ENCODE assay signal across 10 cellular contexts in the genomic region with DNA sequence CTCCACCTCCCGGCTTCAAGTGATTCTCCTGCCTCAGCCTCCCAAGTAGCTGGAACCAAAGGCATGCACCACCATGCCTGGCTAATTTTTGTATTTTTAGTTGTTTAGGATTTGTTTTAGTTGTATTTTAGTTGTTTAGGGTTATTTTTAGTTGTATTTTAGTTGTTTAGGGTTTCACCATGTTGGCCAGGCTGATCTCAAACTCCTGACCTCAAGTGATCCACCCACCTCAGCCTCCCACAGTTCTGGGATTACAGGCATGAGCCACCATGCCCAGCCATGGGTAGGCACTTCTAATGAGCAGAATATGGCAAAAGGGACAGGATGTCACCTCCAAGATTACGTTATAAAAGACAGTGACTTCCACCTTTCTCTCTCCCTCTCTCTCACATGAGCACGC. TPM values are rescaled to one million over a fixed set of nuclear protein-coding genes. Genes with fewer than 3 reads are reported as not detected.
DNase-seq lines count a peak whose midpoint lies in the region; ATAC-seq, FAIRE-seq and TF ChIP-seq lines count a peak whose summit lies in the region.
"Not testable (repeated sequence)": the region's sequence is repeated elsewhere in the genome, so short reads cannot be mapped to it uniquely, and the experiment has no call there.
"Had no signal": no experiment of that assay in that cellular context is flagged by ENCODE, and none has a peak within 500 bp of the region (broad histone marks: within the 10 kb centered on the region; RNA-seq: fewer than 3 reads in every experiment).

No MANE protein-coding gene starts in this region.

- not testable (repeated sequence) for BruUV-seq in Caco-2 (replicated peaks; lab: Mats Ljungman, UMichigan); PC-3 (replicated peaks; lab: Mats Ljungman, UMichigan); K562 (replicated peaks; lab: Mats Ljungman, UMichigan)

- not testable (repeated sequence) for TF ChIP-seq EP300 in K562 (IDR thresholded peaks at IDR 0.05; ENCODE audit: low read length)

- H3K36me3 Mint-ChIP-seq in Caco-2 (ENCODE audit: insufficient read depth, unreplicated experiment): peaks cover 13% of the 10 kb centered on the region
- not testable (repeated sequence) for H3K36me3 Mint-ChIP-seq in mesothelial cell of epicardium; progenitor cell of endocrine pancreas (ENCODE audit: insufficient read depth)

- peak overlapping the region; percentile 60 for H3K27ac ChIP-seq in PC-3 (ENCODE audit: low read length)
- H3K27ac ChIP-seq in SK-N-MC: peak overlapping the region; percentile 9; the same call in 1 of the 2 replicates
- H3K27ac ChIP-seq in K562 (ENCODE audit: extremely low read depth, low read depth, low read length): not testable (repeated sequence)
- H3K27ac ChIP-seq in epithelial cell of prostate: peak overlapping the region; percentile 44

- H3K4me3 Mint-ChIP-seq in Caco-2 (ENCODE audit: unreplicated experiment); mesothelial cell of epicardium; progenitor cell of endocrine pancreas (ENCODE audit: low read depth): not testable (repeated sequence)

- H3K4me2 ChIP-seq in PC-3 (ENCODE audit: low read length); K562 (ENCODE audit: insufficient read depth, low read length): not testable (repeated sequence)

- not testable (repeated sequence) for H3K4me3 ChIP-seq in Caco-2 (ENCODE audit: low read depth, low read length); PC-3 (ENCODE audit: low read length); SK-N-MC; K562

- not testable (repeated sequence) for H3K9ac ChIP-seq in PC-3 (ENCODE audit: low read length); SK-N-MC (ENCODE audit: insufficient read length)
- H3K9ac ChIP-seq in K562 (ENCODE audit: insufficient read depth in 1 of 2, low read depth in 2 of 2, low read length in 2 of 2): peak overlapping the region in 1 of 2 experiments; percentile 15; a peak in 1 of 4 replicates

- peaks cover 76% of the 10 kb centered on the region for H3K4me1 Mint-ChIP-seq in Caco-2 (ENCODE audit: low read depth, unreplicated experiment)
- H3K4me1 Mint-ChIP-seq in mesothelial cell of epicardium: peaks cover 33% of the 10 kb centered on the region
- peaks cover 29% of the 10 kb centered on the region for H3K4me1 Mint-ChIP-seq in progenitor cell of endocrine pancreas (ENCODE audit: low read depth)

- in situ Hi-C loops in K562 (cut with MboI): not testable (repeated sequence)

- H3K27me3 Mint-ChIP-seq in Caco-2 (ENCODE audit: insufficient read depth, unreplicated experiment); mesothelial cell of epicardium (ENCODE audit: low read depth); progenitor cell of endocrine pancreas: not testable (repeated sequence)

- not testable (repeated sequence) for TF ChIP-seq CTCF in Caco-2 (IDR thresholded peaks at IDR 0.05; ENCODE audit: insufficient read depth in 1 of 2, low read depth in 1 of 2, low read length in 1 of 2, severe bottlenecking in 1 of 2, unreplicated experiment in 1 of 2); PC-3 (conservative IDR thresholded peaks at IDR 0.05; ENCODE audit: low read depth, low read length); K562 (IDR thresholded peaks at IDR 0.05 in 2 of 3, conservative IDR thresholded peaks at IDR 0.05 in 1 of 3; ENCODE audit: insufficient read depth in 2 of 3, low read depth in 1 of 3, low read length in 3 of 3); mesothelial cell of epicardium (IDR thresholded peaks at IDR 0.05; ENCODE audit: unreplicated experiment); progenitor cell of endocrine pancreas (IDR thresholded peaks at IDR 0.05; ENCODE audit: unreplicated experiment)

- H2AFZ ChIP-seq in PC-3 (ENCODE audit: low read length); K562 (ENCODE audit: low read depth, low read length): not testable (repeated sequence)

- peak overlapping the region; percentile 71 for H3K27ac Mint-ChIP-seq in Caco-2 (ENCODE audit: unreplicated experiment)
- peak overlapping the region; percentile 72 for H3K27ac Mint-ChIP-seq in mesothelial cell of epicardium
- H3K27ac Mint-ChIP-seq in progenitor cell of endocrine pancreas: peak overlapping the region; percentile 94

- TF ChIP-seq RAD21 in K562 (CRISPR knock-in tag; conservative IDR thresholded peaks at IDR 0.05 in 1 of 2, IDR thresholded peaks at IDR 0.05 in 1 of 2): not testable (repeated sequence)

- POLR2A ChIA-PET in Caco-2 (lab: Charles Lee); PC-3 (lab: Charles Lee; ENCODE audit: unreplicated experiment); K562 (lab: Yijun Ruan, JAX): not testable (repeated sequence)

- CTCF ChIA-PET in Caco-2 (lab: Charles Lee); PC-3 (lab: Charles Lee); K562 (lab: Yijun Ruan, JAX; ENCODE audit: low intra/inter-chr PET ratio): not testable (repeated sequence)

- H3K9me1 ChIP-seq in K562 (ENCODE audit: control insufficient read depth, insufficient read depth, low read length): peaks cover 13% of the 10 kb centered on the region

- not testable (repeated sequence) for H3F3A ChIP-seq in PC-3 (ENCODE audit: low read length, unreplicated experiment)

- 73% methylated on average over 3 of the region's 3 CpGs for WGBS in K562 (ENCODE audit: insufficient coverage, low coverage, missing lambda C conversion rate)

- intact Hi-C loops in Caco-2 (cut with micrococcal nuclease; ENCODE audit: unreplicated experiment); PC-3 (cut with micrococcal nuclease); K562 (cut with micrococcal nuclease): not testable (repeated sequence)

- TF ChIP-seq POLR2A in K562 (conservative IDR thresholded peaks at IDR 0.05): not testable (repeated sequence)

- not testable (repeated sequence) for H3K27me3 ChIP-seq in Caco-2 (replicated peaks; ENCODE audit: control insufficient read depth, insufficient read depth, low read length); PC-3 (ENCODE audit: low read length); K562 (ENCODE audit: control insufficient read depth in 2 of 2, insufficient read depth in 2 of 2, low read length in 2 of 2)

- FAIRE-seq in K562 (lab: Jason Lieb, UNC): not testable (repeated sequence)

- H4K20me1 ChIP-seq in PC-3 (ENCODE audit: low read length): not testable (repeated sequence)
- peaks cover 47% of the 10 kb centered on the region for H4K20me1 ChIP-seq in K562 (replicated peaks; ENCODE audit: control insufficient read depth, insufficient read depth, low read length)

- H3K4me1 ChIP-seq in Caco-2 (peaks cover 82% of the 10 kb centered on the region), PC-3 (ENCODE audit: insufficient read depth, low read length) (peaks cover 22% of the 10 kb centered on the region), K562 (replicated peaks in 1 of 2; ENCODE audit: control insufficient read depth in 2 of 2, insufficient read depth in 2 of 2, low read length in 2 of 2) (peaks cover 52 to 55% of the 10 kb centered on the region in 2 experiments)

- H3K9me3 Mint-ChIP-seq in Caco-2 (ENCODE audit: unreplicated experiment); mesothelial cell of epicardium; progenitor cell of endocrine pancreas (ENCODE audit: low read depth): not testable (repeated sequence)

- not testable (repeated sequence) for DNase-seq in Caco-2; PC-3; SK-N-MC (ENCODE audit: low read depth, low spot score); K562 (ENCODE audit: extremely low read depth in 1 of 4, low spot score in 3 of 4); epithelial cell of prostate (ENCODE audit: low read depth, low spot score); mesothelial cell of epicardium (ENCODE audit: low spot score in 2 of 2, unreplicated experiment in 2 of 2); progenitor cell of endocrine pancreas (ENCODE audit: low spot score, unreplicated experiment)

- not testable (repeated sequence) for H3K36me3 ChIP-seq in Caco-2 (ENCODE audit: control insufficient read depth, insufficient read depth, low read length); PC-3 (ENCODE audit: low read depth, low read length); SK-N-MC (ENCODE audit: insufficient read depth, low read length)
- peaks cover 34% of the 10 kb centered on the region; the same call in 2 of the 3 replicates for H3K36me3 ChIP-seq in K562 (ENCODE audit: control insufficient read depth, insufficient read depth, low read length)

- H3K79me2 ChIP-seq in PC-3 (ENCODE audit: low read length): not testable (repeated sequence)
- H3K79me2 ChIP-seq in K562 (ENCODE audit: control insufficient read depth, insufficient read depth, low read length): peaks cover 90% of the 10 kb centered on the region

- ATAC-seq in PC-3, K562: not testable (repeated sequence)

- not testable (repeated sequence) for H3K9me3 ChIP-seq in Caco-2; PC-3 (ENCODE audit: low read length); SK-N-MC (ENCODE audit: low read depth, low read length); K562 (replicated peaks; ENCODE audit: control insufficient read depth, insufficient read depth, low read depth, low read length)

- H3K9me2 ChIP-seq in PC-3 (replicated peaks; ENCODE audit: low read length): not testable (repeated sequence)

RNA-seq across cellular contexts. Expression of a gene that starts 20.3 kb away (rescaled TPM):
- 0.18 and 0.67 TPM in 2 replicates for total RNA-seq in Caco-2 (2022)
- 0.04 TPM in 1 of 2 replicates, not detected in the other for total RNA-seq in PC-3 (2014; rRNA removed)
- 220 and 451 TPM in 2 replicates for total RNA-seq in K562 (2011; cell fraction: chromatin; rRNA removed; ENCODE audit: low replicate concordance)
- 258 and 278 TPM in 2 replicates for total RNA-seq in K562 (2011; cell fraction: nucleolus; rRNA removed)
- total RNA-seq in K562 (2011; cell fraction: nucleoplasm; rRNA removed): 187 and 217 TPM in 2 replicates
- total RNA-seq in K562 (2014; rRNA removed): 22.3 and 28.3 TPM in 2 replicates
- total RNA-seq in K562 (2014; rRNA removed; fragmentation: Illumina TruSeq; extraction: Trizol): 9.2 and 15.5 TPM in 2 replicates
- total RNA-seq in K562 (2015; rRNA removed; fragmentation: Illumina TruSeq; extraction: Trizol): 12.8 and 13.3 TPM in 2 replicates
- 43.3 and 46.1 TPM in 2 replicates for total RNA-seq in K562 (2021)
- 48.8 and 65.1 TPM in 2 replicates for polyA plus RNA-seq in K562 (2011; rRNA removed)
- polyA plus RNA-seq in K562 (2011; cell fraction: cytosol; rRNA removed): 23.4 and 24.4 TPM in 2 replicates
- polyA plus RNA-seq in K562 (2011; cell fraction: nucleus; rRNA removed): 468 and 642 TPM in 2 replicates
- polyA plus RNA-seq in K562 (2012): 23.3 and 29.2 TPM in 2 replicates
- 21.4 and 23.4 TPM in 2 replicates for polyA plus RNA-seq in K562 (2014; fragmentation: Illumina TruSeq; extraction: Trizol)
- polyA plus RNA-seq in K562 (2014; fragmentation: Nextera tagmentation; extraction: Ambion mirVana): 1 to 10 TPM; 3.3 to 3.8 TPM
- 62.7 and 66.4 TPM in 2 replicates for polyA plus RNA-seq in K562 (2014; rRNA removed)
- polyA minus RNA-seq in K562 (2011; rRNA and poly(A)+ RNA removed): 12.5 and 15.4 TPM in 2 replicates
- 15.8 and 20.2 TPM in 2 replicates for polyA minus RNA-seq in K562 (2011; cell fraction: cytosol; rRNA and poly(A)+ RNA removed)
- 65.3 and 73.8 TPM in 2 replicates for polyA minus RNA-seq in K562 (2011; cell fraction: nucleus; rRNA and poly(A)+ RNA removed)
- total RNA-seq in mesothelial cell of epicardium: 18.8 to 20.0 TPM (median 19.2 TPM) in 3 replicates
- 0.29 and 0.31 TPM in 2 replicates for total RNA-seq in progenitor cell of endocrine pancreas
- total RNA-seq: CD4-positive, alpha-beta memory T cell; GM12878; GM23248 had no signal
